Comparison of ENCODE assay signal across 1 cellular context in genomic region chr19:33639034-33639681, GRCh38.
A peak's percentile ranks its signal among the peaks of the same experiment; 100 is the strongest.
TF ChIP-seq lines count a peak whose summit lies in the region.

No MANE protein-coding gene starts in this region.

TF ChIP-seq in HEK293, 187 proteins besides CTCF, POLR2A, EP300 and RAD21 (continued from another document and continues in another):
- peak; percentile 24; the same call in 1 of the 2 replicates for TF ChIP-seq ZBTB11 (tag by site-specific recombination; conservative IDR thresholded peaks at IDR 0.05; ENCODE audit: low read depth)
- no peak for TF ChIP-seq ZNF610 (tag by site-specific recombination; IDR thresholded peaks at IDR 0.05; ENCODE audit: borderline replicate concordance)
- TF ChIP-seq ZNF37A (tag by site-specific recombination; IDR thresholded peaks at IDR 0.05): no peak
- no peak for TF ChIP-seq ZNF514 (tag by site-specific recombination; IDR thresholded peaks at IDR 0.05)
- TF ChIP-seq ZNF521 (tag by site-specific recombination; IDR thresholded peaks at IDR 0.05): no peak
- TF ChIP-seq ZNF585B (tag by site-specific recombination; IDR thresholded peaks at IDR 0.05): no peak
- no peak for TF ChIP-seq ZBTB10 (tag by site-specific recombination; IDR thresholded peaks at IDR 0.05)
- TF ChIP-seq ZSCAN16 (tag by site-specific recombination; IDR thresholded peaks at IDR 0.05): no peak
- TF ChIP-seq ZNF169 (tag by site-specific recombination; IDR thresholded peaks at IDR 0.05): no peak
- TF ChIP-seq ZNF157 (tag by site-specific recombination; IDR thresholded peaks at IDR 0.05): no peak
- TF ChIP-seq ZNF555 (tag by site-specific recombination; conservative IDR thresholded peaks at IDR 0.05): no peak
- TF ChIP-seq KLF8 (tag by site-specific recombination; IDR thresholded peaks at IDR 0.05): peak; percentile 65
- TF ChIP-seq ZNF112 (tag by site-specific recombination; IDR thresholded peaks at IDR 0.05): no peak
- peak; percentile 96 for TF ChIP-seq KLF17 (tag by site-specific recombination; IDR thresholded peaks at IDR 0.05)
- no peak for TF ChIP-seq BCL11A (tag by site-specific recombination; IDR thresholded peaks at IDR 0.05; ENCODE audit: low read depth)
- TF ChIP-seq ZNF416 (tag by site-specific recombination; IDR thresholded peaks at IDR 0.05): no peak
- TF ChIP-seq ZNF202 (tag by site-specific recombination; IDR thresholded peaks at IDR 0.05; ENCODE audit: borderline replicate concordance): no peak
- peak; percentile 88 for TF ChIP-seq ZNF629 (tag by site-specific recombination; IDR thresholded peaks at IDR 0.05)
- TF ChIP-seq ZFP41 (tag by site-specific recombination; IDR thresholded peaks at IDR 0.05; ENCODE audit: borderline replicate concordance): no peak
- TF ChIP-seq ZNF626 (tag by site-specific recombination; IDR thresholded peaks at IDR 0.05): no peak
- TF ChIP-seq GLI2 (tag by site-specific recombination; IDR thresholded peaks at IDR 0.05; ENCODE audit: borderline replicate concordance, low read depth): peak; percentile 76; the same call in 1 of the 2 replicates
- peak; percentile 69; the same call in 1 of the 2 replicates for TF ChIP-seq ZBTB17 (tag by site-specific recombination; IDR thresholded peaks at IDR 0.05)
- no peak; the same call in 1 of the 2 replicates for TF ChIP-seq ATF2 (tag by site-specific recombination; IDR thresholded peaks at IDR 0.05; ENCODE audit: low read depth)
- no peak; the same call in 1 of the 2 replicates for TF ChIP-seq INSM2 (tag by site-specific recombination; IDR thresholded peaks at IDR 0.05)
- no peak for TF ChIP-seq ZNF776 (tag by site-specific recombination; IDR thresholded peaks at IDR 0.05; ENCODE audit: borderline replicate concordance)
- TF ChIP-seq ZXDB (tag by site-specific recombination; IDR thresholded peaks at IDR 0.05): no peak; the same call in none of the 2 replicates
- TF ChIP-seq SCRT2 (tag by site-specific recombination; IDR thresholded peaks at IDR 0.05): peak; percentile 18; the same call in 1 of the 2 replicates
- TF ChIP-seq TRIM28 (IDR thresholded peaks at IDR 0.05; ENCODE audit: borderline replicate concordance, low read length): no peak
- TF ChIP-seq ZNF843 (tag by site-specific recombination; IDR thresholded peaks at IDR 0.05): peak; percentile 89
- peak; percentile 44; the same call in 1 of the 2 replicates for TF ChIP-seq ZIC2 (tag by site-specific recombination; IDR thresholded peaks at IDR 0.05)
- TF ChIP-seq ZNF148 (tag by site-specific recombination; IDR thresholded peaks at IDR 0.05; ENCODE audit: borderline replicate concordance): no peak
- no peak for TF ChIP-seq ZNF404 (tag by site-specific recombination; IDR thresholded peaks at IDR 0.05)
- TF ChIP-seq ZNF280D (tag by site-specific recombination; IDR thresholded peaks at IDR 0.05): peak; percentile 43; the same call in 1 of the 2 replicates
- peak; percentile 74 for TF ChIP-seq ZNF580 (tag by site-specific recombination; IDR thresholded peaks at IDR 0.05)
- TF ChIP-seq ZNF354C (tag by site-specific recombination; IDR thresholded peaks at IDR 0.05; ENCODE audit: borderline replicate concordance, low read depth): no peak
- TF ChIP-seq ZNF19 (tag by site-specific recombination; IDR thresholded peaks at IDR 0.05; ENCODE audit: low read depth): no peak
- TF ChIP-seq ZNF571 (tag by site-specific recombination; IDR thresholded peaks at IDR 0.05): no peak
- TF ChIP-seq ZEB2 (tag by site-specific recombination; IDR thresholded peaks at IDR 0.05): peak; percentile 83
- no peak for TF ChIP-seq ZNF18 (tag by site-specific recombination; IDR thresholded peaks at IDR 0.05)
- no peak for TF ChIP-seq ZNF792 (tag by site-specific recombination; IDR thresholded peaks at IDR 0.05)
- TF ChIP-seq ZNF596 (tag by site-specific recombination; IDR thresholded peaks at IDR 0.05): no peak
- TF ChIP-seq ZNF510 (tag by site-specific recombination; IDR thresholded peaks at IDR 0.05; ENCODE audit: insufficient replicate concordance): no peak
- no peak for TF ChIP-seq ZNF132 (tag by site-specific recombination; IDR thresholded peaks at IDR 0.05; ENCODE audit: borderline replicate concordance)
- no peak for TF ChIP-seq ZNF660 (tag by site-specific recombination; IDR thresholded peaks at IDR 0.05)
- TF ChIP-seq ZNF785 (tag by site-specific recombination; IDR thresholded peaks at IDR 0.05): no peak
- TF ChIP-seq ZNF558 (tag by site-specific recombination; IDR thresholded peaks at IDR 0.05): no peak
- no peak for TF ChIP-seq ZNF114 (tag by site-specific recombination; IDR thresholded peaks at IDR 0.05)
- TF ChIP-seq KLF1 (tag by site-specific recombination; IDR thresholded peaks at IDR 0.05): peak; percentile 92
- peak; percentile 74 for TF ChIP-seq ZBTB21 (tag by site-specific recombination; IDR thresholded peaks at IDR 0.05)
